ENCODE assay signal across 10 cellular contexts in genomic region chrX:25721564-25721963, GRCh38.
DNase-seq lines count a peak whose midpoint lies in the region; ATAC-seq and TF ChIP-seq lines count a peak whose summit lies in the region.
"Had no signal": no experiment of that assay in that cellular context is flagged by ENCODE, and none has a peak within 500 bp of the region (broad histone marks: within the 10 kb centered on the region; RNA-seq: fewer than 3 reads in every experiment).

No MANE protein-coding gene starts in this region.

- no peak overlapping the region for H2AFZ ChIP-seq in GM23338

- ATAC-seq in GM23338 = no peak

- no peaks in the 10 kb centered on the region for H3K36me3 ChIP-seq in GM23338 (ENCODE audit: insufficient read depth)
- H3K36me3 ChIP-seq in iPS DF 6.9 (ENCODE audit: control insufficient read depth, insufficient read depth, low read length) = no peaks in the 10 kb centered on the region
- no peaks in the 10 kb centered on the region for H3K36me3 ChIP-seq in tibial nerve

- H3K36me3 Mint-ChIP-seq in GM23338 (ENCODE audit: low read depth) = no peaks in the 10 kb centered on the region
- H3K36me3 Mint-ChIP-seq in activated CD4-positive, alpha-beta memory T cell treated with anti-CD3 and anti-CD28 coated beads, Interleukin-2, amount 10 ng/mL, durations not matched to agents 7 days and 5 days (ENCODE audit: low read depth) = no peaks in the 10 kb centered on the region

- H3K79me2 ChIP-seq in GM23338 (replicated peaks; ENCODE audit: insufficient read depth) = no peaks in the 10 kb centered on the region

- H3K4me3 Mint-ChIP-seq in GM23338 = no peak overlapping the region
- no peak overlapping the region for H3K4me3 Mint-ChIP-seq in activated CD4-positive, alpha-beta memory T cell treated with anti-CD3 and anti-CD28 coated beads, Interleukin-2, amount 10 ng/mL, durations not matched to agents 7 days and 5 days

- no peaks in the 10 kb centered on the region for H4K20me1 ChIP-seq in GM23338 (replicated peaks; ENCODE audit: insufficient read depth)

- TF ChIP-seq EP300 in tibial nerve (IDR thresholded peaks at IDR 0.05) = no peak

- TF ChIP-seq CTCF in C4-2B (conservative IDR thresholded peaks at IDR 0.05) (peak; percentile 72), GM23338 (conservative IDR thresholded peaks at IDR 0.05; ENCODE audit: low read depth in 2 of 2) (peak; percentile 40 to 58), tibial nerve (IDR thresholded peaks at IDR 0.05) (no peak)

- no peak overlapping the region for H3K27ac Mint-ChIP-seq in GM23338
- no peak overlapping the region for H3K27ac Mint-ChIP-seq in activated CD4-positive, alpha-beta memory T cell treated with anti-CD3 and anti-CD28 coated beads, Interleukin-2, amount 10 ng/mL, durations not matched to agents 7 days and 5 days

- no peak for TF ChIP-seq POLR2A in tibial nerve (IDR thresholded peaks at IDR 0.05)

- no peaks in the 10 kb centered on the region for H3K9me3 Mint-ChIP-seq in GM23338
- H3K9me3 Mint-ChIP-seq in activated CD4-positive, alpha-beta memory T cell treated with anti-CD3 and anti-CD28 coated beads, Interleukin-2, amount 10 ng/mL, durations not matched to agents 7 days and 5 days = no peaks in the 10 kb centered on the region

- H3K4me1 ChIP-seq in GM23338 (ENCODE audit: insufficient read depth) (no peaks in the 10 kb centered on the region), iPS DF 6.9 (ENCODE audit: control insufficient read depth, insufficient read depth, low read length) (no peaks in the 10 kb centered on the region), tibial nerve (no peaks in the 10 kb centered on the region)

- H3K27ac ChIP-seq in C4-2B = no peak overlapping the region
- H3K27ac ChIP-seq in GM23338 (ENCODE audit: low read depth) = no peak overlapping the region
- no peak overlapping the region for H3K27ac ChIP-seq in iPS DF 6.9 (ENCODE audit: low read length)
- H3K27ac ChIP-seq in tibial nerve = no peak overlapping the region

- CTCF ChIA-PET in activated CD4-positive, alpha-beta memory T cell treated with anti-CD3 and anti-CD28 coated beads, Interleukin-2, amount 10 ng/mL, durations not matched to agents 7 days and 5 days (lab: Charles Lee) = no interaction called here

- no peaks in the 10 kb centered on the region for H3K9me2 ChIP-seq in GM23338 (ENCODE audit: insufficient read depth)

- H3K27me3 ChIP-seq in GM23338 (ENCODE audit: insufficient read depth) (no peaks in the 10 kb centered on the region), iPS DF 6.9 (ENCODE audit: control insufficient read depth, insufficient read depth, low read length) (no peaks in the 10 kb centered on the region), tibial nerve (peaks cover 0 to 5% of the 10 kb centered on the region in 2 donors)

- no CpG with 5 or more reads among the region's 2 CpGs for WGBS in iPS DF 6.9 (ENCODE audit: insufficient coverage, insufficient read length)
- 3 to 6% methylated on average over 2 of the region's 2 CpGs for WGBS in tibial nerve, 2 donors

- POLR2A ChIA-PET in activated CD4-positive, alpha-beta memory T cell treated with anti-CD3 and anti-CD28 coated beads, Interleukin-2, amount 10 ng/mL, durations not matched to agents 7 days and 5 days (lab: Charles Lee) = no interaction called here

- no peaks in the 10 kb centered on the region for H3K4me1 Mint-ChIP-seq in GM23338
- no peaks in the 10 kb centered on the region for H3K4me1 Mint-ChIP-seq in activated CD4-positive, alpha-beta memory T cell treated with anti-CD3 and anti-CD28 coated beads, Interleukin-2, amount 10 ng/mL, durations not matched to agents 7 days and 5 days

- in situ Hi-C loops in SK-MEL-5 (cut with HindIII; ENCODE audit: low pct_unique_long_range_greater_than_20kb, low sequenced_read_pairs) = no loop called here

- H3F3A ChIP-seq in GM23338 (replicated peaks; ENCODE audit: low read depth) = no peaks in the 10 kb centered on the region

- H3K9me3 ChIP-seq in iPS DF 6.9 (ENCODE audit: control insufficient read depth, insufficient read depth, low read length) (no peaks in the 10 kb centered on the region), tibial nerve (no peaks in the 10 kb centered on the region)

- H3K4me3 ChIP-seq in GM23338 (no peak overlapping the region), iPS DF 6.9 (ENCODE audit: low read length) (no peak overlapping the region), tibial nerve (no peak overlapping the region)

- DNase-seq in GM23338 (ENCODE audit: low spot score) = peak; percentile 16
- DNase-seq in SK-MEL-5 (ENCODE audit: low read depth, low spot score) = peak; percentile 50
- DNase-seq in iPS DF 6.9 (ENCODE audit: low read depth, low spot score) = peak; percentile 0
- no peak for DNase-seq in NOMO-1 (lab: John Stamatoyannopoulos, UW; ENCODE audit: unreplicated experiment in 2 of 2)
- no peak for DNase-seq in activated CD4-positive, alpha-beta memory T cell treated with anti-CD3 and anti-CD28 coated beads, Interleukin-2, amount 10 ng/mL, durations not matched to agents 7 days and 5 days
- no peak for DNase-seq in stimulated activated CD4-positive, alpha-beta T cell treated with anti-CD3 and anti-CD28 coated beads, Interleukin-4, amount 100 ng/mL, for 24 hours
- no peak for DNase-seq in tibial nerve (ENCODE audit: low spot score in 2 of 2)
- DNase-seq: activated gamma-delta T cell, KG1 had no signal

- H3K4me2 ChIP-seq in GM23338 = no peak overlapping the region

- H3K27me3 Mint-ChIP-seq in GM23338 (ENCODE audit: insufficient read depth, low read depth, poor library complexity) = no peaks in the 10 kb centered on the region
- H3K27me3 Mint-ChIP-seq in activated CD4-positive, alpha-beta memory T cell treated with anti-CD3 and anti-CD28 coated beads, Interleukin-2, amount 10 ng/mL, durations not matched to agents 7 days and 5 days = no peaks in the 10 kb centered on the region

TF ChIP-seq in GM23338, 12 proteins besides CTCF, POLR2A, EP300 and RAD21 (continues in another document):
- no peak for TF ChIP-seq ETS1 (IDR thresholded peaks at IDR 0.05)
- no peak for TF ChIP-seq EZH2phosphoT487 (IDR thresholded peaks at IDR 0.05; ENCODE audit: unreplicated experiment)
- TF ChIP-seq ZNF331 (CRISPR knock-in tag; IDR thresholded peaks at IDR 0.05; ENCODE audit: low read depth) = no peak
- TF ChIP-seq ZNF114 (CRISPR knock-in tag; IDR thresholded peaks at IDR 0.05) = no peak
- TF ChIP-seq CREB1 (CRISPR knock-in tag; IDR thresholded peaks at IDR 0.05; ENCODE audit: low read depth) = no peak
- TF ChIP-seq STAT1 (IDR thresholded peaks at IDR 0.05; ENCODE audit: unreplicated experiment) = no peak
- TF ChIP-seq POLR2AphosphoS5 (IDR thresholded peaks at IDR 0.05; ENCODE audit: low read depth) = no peak

Comparison
In these comparisons a context has a peak if more than half of its experiments do, and no peak if none do; other contexts are left out.
1. CTCF ChIP-seq: peak in C4-2B (single experiment) and GM23338 (2 of 2); none in tibial nerve (0 of 5).
2. DNase-seq: peak in GM23338 (single experiment), SK-MEL-5 (single experiment) and iPS DF 6.9 (single experiment); none in NOMO-1 (0 of 2), activated CD4-positive, alpha-beta memory T cell treated with anti-CD3 and anti-CD28 coated beads, Interleukin-2, amount 10 ng/mL, durations not matched to agents 7 days and 5 days (single experiment), stimulated activated CD4-positive, alpha-beta T cell treated with anti-CD3 and anti-CD28 coated beads, Interleukin-4, amount 100 ng/mL, for 24 hours (single experiment) and tibial nerve (0 of 2).